Comparison of ENCODE assay signal across 16 cellular contexts in the genomic region with DNA sequence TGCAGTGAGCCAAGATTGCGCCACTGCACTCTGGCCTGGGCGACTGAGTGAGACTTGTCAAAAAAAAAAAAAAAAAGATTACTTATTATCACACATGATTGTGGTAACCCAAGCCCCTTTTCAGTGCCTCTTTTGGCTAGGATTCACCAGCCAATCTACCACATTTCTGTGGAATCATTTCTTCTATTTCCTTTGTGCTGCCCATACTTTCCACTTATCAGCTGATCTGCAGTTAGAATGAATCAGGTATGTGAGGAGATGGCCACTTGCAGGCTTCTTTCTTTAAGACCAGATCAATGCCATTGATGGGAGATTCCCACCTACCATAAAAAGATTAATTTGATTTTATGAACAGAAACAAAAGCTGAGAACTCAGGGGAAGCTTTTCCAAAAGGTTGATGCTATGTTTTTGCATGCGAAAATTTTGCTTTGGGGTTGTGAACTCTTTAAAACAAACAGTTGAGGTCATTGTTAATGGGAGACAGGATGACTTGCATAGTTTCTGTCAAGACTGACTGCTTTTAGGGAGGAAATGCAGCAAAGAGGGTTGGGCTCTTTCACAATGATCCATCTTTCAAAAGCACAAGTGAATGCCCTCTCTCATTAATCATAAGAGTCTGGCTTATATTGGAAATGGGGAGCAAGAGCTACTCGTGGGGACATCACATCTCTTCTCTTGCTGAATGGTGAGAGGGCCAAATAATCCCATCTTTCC.
DNase-seq lines count a peak whose midpoint lies in the region; ATAC-seq and TF ChIP-seq lines count a peak whose summit lies in the region.
"Had no signal": no experiment of that assay in that cellular context is flagged by ENCODE, and none has a peak within 500 bp of the region (broad histone marks: within the 10 kb centered on the region; RNA-seq: fewer than 3 reads in every experiment).

No MANE protein-coding gene starts in this region.

- no peak overlapping the region for H3K4me3 Mint-ChIP-seq in chondrocyte (ENCODE audit: unreplicated experiment)
- no peak overlapping the region for H3K4me3 Mint-ChIP-seq in natural killer cell treated with Interleukin-12 subunit alpha and Interleukin-12 subunit beta and Interleukin-15 and Interleukin-18, amount 100 ng/mL, for 72 hours
- no peak overlapping the region for H3K4me3 Mint-ChIP-seq in CD8-positive, alpha-beta memory T cell
- H3K4me3 Mint-ChIP-seq: activated CD8-positive, alpha-beta T cell treated with anti-CD3 and anti-CD28 coated beads, Interleukin-2, amount 10 ng/mL, durations not matched to agents 7 days and 5 days; IgD-negative memory B cell had no signal

- no peak overlapping the region for H3K4me3 ChIP-seq in AG04450 (ENCODE audit: low read depth, low read length)
- no peak overlapping the region for H3K4me3 ChIP-seq in CD8-positive, alpha-beta memory T cell (ENCODE audit: low read length)
- H3K4me3 ChIP-seq: tibial artery had no signal

- H3K4me1 Mint-ChIP-seq in chondrocyte (ENCODE audit: low read depth) = peaks cover 11% of the 10 kb centered on the region
- H3K4me1 Mint-ChIP-seq in natural killer cell treated with Interleukin-12 subunit alpha and Interleukin-12 subunit beta and Interleukin-15 and Interleukin-18, amount 100 ng/mL, for 72 hours (ENCODE audit: low read depth in 2 of 2) = no peaks in the 10 kb centered on the region
- no peaks in the 10 kb centered on the region for H3K4me1 Mint-ChIP-seq in CD8-positive, alpha-beta memory T cell
- H3K4me1 Mint-ChIP-seq: IgD-negative memory B cell had no signal

- H3K4me1 ChIP-seq in CD8-positive, alpha-beta memory T cell (ENCODE audit: insufficient read depth, low read length) = no peaks in the 10 kb centered on the region
- H3K4me1 ChIP-seq: BE2C, tibial artery had no signal

- POLR2A ChIA-PET in AG04450 (lab: Yijun Ruan, JAX) = interaction anchor here (0.7 to 1.8 kb wide), 2 partner anchors 8 to 110 kb away, joined by 3 to 7 read pairs; no protein-coding TSS in a partner anchor
- POLR2A ChIA-PET in CD8-positive, alpha-beta memory T cell (lab: Charles Lee) = no interaction called here

- no peaks in the 10 kb centered on the region for H3K9me3 Mint-ChIP-seq in chondrocyte (ENCODE audit: low read depth)
- H3K9me3 Mint-ChIP-seq in natural killer cell treated with Interleukin-12 subunit alpha and Interleukin-12 subunit beta and Interleukin-15 and Interleukin-18, amount 100 ng/mL, for 72 hours = no peaks in the 10 kb centered on the region
- no peaks in the 10 kb centered on the region for H3K9me3 Mint-ChIP-seq in CD8-positive, alpha-beta memory T cell

- TF ChIP-seq CTCF in AG04450 (IDR thresholded peaks at IDR 0.05; ENCODE audit: low read depth, low read length) = no peak
- TF ChIP-seq CTCF in chondrocyte (IDR thresholded peaks at IDR 0.05) = no peak

- ATAC-seq in natural killer cell treated with Interleukin-12 subunit alpha and Interleukin-12 subunit beta and Interleukin-15 and Interleukin-18, amount 100 ng/mL, for 72 hours = no peak
- no peak for ATAC-seq in HG02852 (IDR thresholded peaks at IDR 0.05; ENCODE audit: unreplicated experiment)
- ATAC-seq: activated CD8-positive, alpha-beta T cell treated with anti-CD3 and anti-CD28 coated beads, Interleukin-2, amount 10 ng/mL, durations not matched to agents 7 days and 5 days had no signal

- no peaks in the 10 kb centered on the region for H3K9me3 ChIP-seq in AG04450 (ENCODE audit: control insufficient read depth, insufficient read depth, low read length)
- H3K9me3 ChIP-seq in CD8-positive, alpha-beta memory T cell (ENCODE audit: low read length) = no peaks in the 10 kb centered on the region
- H3K9me3 ChIP-seq: BE2C, tibial artery had no signal

- no peaks in the 10 kb centered on the region for H3K27me3 Mint-ChIP-seq in chondrocyte (ENCODE audit: low read depth)
- no peaks in the 10 kb centered on the region for H3K27me3 Mint-ChIP-seq in natural killer cell treated with Interleukin-12 subunit alpha and Interleukin-12 subunit beta and Interleukin-15 and Interleukin-18, amount 100 ng/mL, for 72 hours
- H3K27me3 Mint-ChIP-seq in CD8-positive, alpha-beta memory T cell = no peaks in the 10 kb centered on the region
- H3K27me3 Mint-ChIP-seq: IgD-negative memory B cell had no signal

- peak overlapping the region; percentile 64 for H3K27ac Mint-ChIP-seq in chondrocyte (ENCODE audit: unreplicated experiment)
- H3K27ac Mint-ChIP-seq in natural killer cell treated with Interleukin-12 subunit alpha and Interleukin-12 subunit beta and Interleukin-15 and Interleukin-18, amount 100 ng/mL, for 72 hours = no peak overlapping the region
- no peak overlapping the region for H3K27ac Mint-ChIP-seq in CD8-positive, alpha-beta memory T cell
- H3K27ac Mint-ChIP-seq: activated CD8-positive, alpha-beta T cell treated with anti-CD3 and anti-CD28 coated beads, Interleukin-2, amount 10 ng/mL, durations not matched to agents 7 days and 5 days; IgD-negative memory B cell had no signal

- H3K27ac ChIP-seq in AG04450 (ENCODE audit: low read depth, low read length) = peak overlapping the region; percentile 65
- H3K27ac ChIP-seq in CD8-positive, alpha-beta memory T cell (ENCODE audit: low read depth, low read length) = no peak overlapping the region
- H3K27ac ChIP-seq: tibial artery had no signal

- H3K36me3 Mint-ChIP-seq in chondrocyte (ENCODE audit: low read depth) = no peaks in the 10 kb centered on the region
- H3K36me3 Mint-ChIP-seq in natural killer cell treated with Interleukin-12 subunit alpha and Interleukin-12 subunit beta and Interleukin-15 and Interleukin-18, amount 100 ng/mL, for 72 hours = no peaks in the 10 kb centered on the region
- peaks cover 0 to 9% (median 0%) of the 10 kb centered on the region in 3 donors for H3K36me3 Mint-ChIP-seq in CD8-positive, alpha-beta memory T cell

- H3K36me3 ChIP-seq in CD8-positive, alpha-beta memory T cell (ENCODE audit: insufficient read depth, low read length) = no peaks in the 10 kb centered on the region
- H3K36me3 ChIP-seq: BE2C, tibial artery had no signal

- DNase-seq in AG04450 (ENCODE audit: low read depth, low spot score) (no peak), LHCN-M2 (ENCODE audit: low read depth) (peak; percentile 32), chondrocyte (ENCODE audit: low spot score) (no peak), kidney glomerular epithelial cell (lab: John Stamatoyannopoulos, UW) (peak; percentile 87), ecto neural progenitor cell (ENCODE audit: low spot score) (no peak)
- DNase-seq in natural killer cell treated with Interleukin-12 subunit alpha and Interleukin-12 subunit beta and Interleukin-15 and Interleukin-18, amount 100 ng/mL, for 72 hours (ENCODE audit: low spot score) = no peak
- DNase-seq in CD8-positive, alpha-beta memory T cell = no peak
- DNase-seq: activated CD8-positive, alpha-beta T cell treated with anti-CD3 and anti-CD28 coated beads, Interleukin-2, amount 10 ng/mL, durations not matched to agents 7 days and 5 days; activated gamma-delta T cell; BE2C; NCI-H1417 treated with DMSO at 0.1 percent for 48 hours; NCI-H510A; posterior cingulate gyrus; tibial artery had no signal

- CTCF ChIA-PET in AG04450 (lab: Charles Lee) = interaction anchor here (0.8 kb wide), 1 partner anchor 303 kb away, joined by 5 read pairs; no protein-coding TSS in a partner anchor
- CTCF ChIA-PET in CD8-positive, alpha-beta memory T cell (lab: Charles Lee) = no interaction called here

- no peaks in the 10 kb centered on the region for H3K27me3 ChIP-seq in AG04450 (ENCODE audit: control insufficient read depth, insufficient read depth, low read length)
- H3K27me3 ChIP-seq in CD8-positive, alpha-beta memory T cell (ENCODE audit: insufficient read depth, low read length, poor library complexity, severe bottlenecking) = no peaks in the 10 kb centered on the region
- H3K27me3 ChIP-seq: BE2C, tibial artery had no signal

Comparison
In these comparisons a context has a peak if more than half of its experiments do, and no peak if none do; other contexts are left out.
1. DNase-seq: peak in LHCN-M2 (single experiment) and kidney glomerular epithelial cell (single experiment); none in AG04450 (single experiment), chondrocyte (single experiment), ecto neural progenitor cell (single experiment), natural killer cell treated with Interleukin-12 subunit alpha and Interleukin-12 subunit beta and Interleukin-15 and Interleukin-18, amount 100 ng/mL, for 72 hours (single experiment) and CD8-positive, alpha-beta memory T cell (0 of 5).